In genomic region chr19:49712397-49712859, GRCh38 we compare ENCODE assay signal across 9 cellular contexts. TPM values are rescaled to one million over a fixed set of nuclear protein-coding genes. Genes with fewer than 3 reads are reported as not detected.
DNase-seq lines count a peak whose midpoint lies in the region; TF ChIP-seq lines count a peak whose summit lies in the region.
"Had no signal": no experiment of that assay in that cellular context is flagged by ENCODE, and none has a peak within 500 bp of the region (broad histone marks: within the 10 kb centered on the region; RNA-seq: fewer than 3 reads in every experiment).

No MANE protein-coding gene starts in this region.

- H3K4me3 ChIP-seq in HAP-1 (peak overlapping the region; percentile 19), stomach (no peak overlapping the region)

- H3K9me3 ChIP-seq in HAP-1, result no peaks in the 10 kb centered on the region
- no peaks in the 10 kb centered on the region for H3K9me3 ChIP-seq in stomach

- TF ChIP-seq POLR2A in stomach (IDR thresholded peaks at IDR 0.05), result no peak

- H3K4me1 ChIP-seq in HAP-1 (peaks cover 4% of the 10 kb centered on the region), stomach (peaks cover 0 to 3% (median 0%) of the 10 kb centered on the region in 4 donors)

- in situ Hi-C loops in HAP-1 (cut with MboI; ENCODE audit: low sequenced_read_pairs), result no loop called here

- no peak overlapping the region for H3K27ac ChIP-seq in stomach

- no peak for TF ChIP-seq CTCF in stomach (IDR thresholded peaks at IDR 0.05)

- TF ChIP-seq EP300 in stomach (IDR thresholded peaks at IDR 0.05), result no peak

- intact Hi-C loops in stomach (cut with DNase I; ENCODE audit: low total_unique reads), result no loop called here

- 51 to 61% (median 58%) methylated on average over 20 of the region's 20 CpGs for WGBS in stomach, 5 donors

- H3K36me3 ChIP-seq in HAP-1 (replicated peaks) (no peaks in the 10 kb centered on the region), stomach (no peaks in the 10 kb centered on the region)

- H3K27me3 ChIP-seq in HAP-1 (ENCODE audit: low read depth), result no peaks in the 10 kb centered on the region
- no peaks in the 10 kb centered on the region for H3K27me3 ChIP-seq in stomach

- DNase-seq in AG08395 (ENCODE audit: low spot score) (peak; percentile 86), HAP-1 (ENCODE audit: low spot score in 2 of 2) (peak; percentile 80 to 99), SK-N-DZ (ENCODE audit: low spot score) (peak; percentile 32), hepatic stellate cell (ENCODE audit: low spot score) (peak; percentile 43), NCI-H1105 (lab: John Stamatoyannopoulos, UW) (no peak), stomach (no peak)
- no peak for DNase-seq in activated naive CD4-positive, alpha-beta T cell (lab: John Stamatoyannopoulos, UW)
- no peak for DNase-seq in activated CD4-positive, alpha-beta T cell treated with anti-CD3 and anti-CD28 coated beads, Interleukin-2, amount 50 U/mL, for 4 hours
- DNase-seq: activated CD4-positive, CD25-positive, alpha-beta regulatory T cell treated with anti-CD3 and anti-CD28 coated beads, Interleukin-2, amount 50 U/mL, for 72 hours had no signal

RNA-seq across cellular contexts. Expression of gene CPT1C, which starts 21.5 kb away (rescaled TPM):
- polyA plus RNA-seq in SK-N-DZ (2014; cell fraction: cytosol; rRNA removed), result 28.3 and 32.8 TPM in 2 replicates
- polyA plus RNA-seq in SK-N-DZ (2014; cell fraction: nucleus; rRNA removed), result 148 and 189 TPM in 2 replicates
- total RNA-seq in stomach, result 10 to 100 TPM in 1 of 5 donors, 1 to 10 TPM in 2, not detected in 2; 1.8 to 35.6 (median 3.0) TPM
- 10 to 100 TPM in 1 of 3 donors, 1 to 10 TPM in 2; 2.4 to 11.0 (median 3.1) TPM for polyA plus RNA-seq in stomach

RNA-seq across cellular contexts. Expression of gene ADM5, which starts 23.0 kb away (rescaled TPM):
- 5.0 and 5.4 TPM in 2 replicates for polyA plus RNA-seq in SK-N-DZ (2014; cell fraction: cytosol; rRNA removed)
- 48.1 and 54.9 TPM in 2 replicates for polyA plus RNA-seq in SK-N-DZ (2014; cell fraction: nucleus; rRNA removed)
- 1 to 10 TPM in 2 of 5 donors, not detected in 3; 1.1 to 1.7 TPM for total RNA-seq in stomach
- polyA plus RNA-seq in stomach, result 1 to 10 TPM in 1 of 3 donors, under 1 TPM in 2; 0.61 to 2.5 (median 1.00) TPM

RNA-seq across cellular contexts. Expression of gene PRMT1, which starts 35.4 kb away (rescaled TPM):
- polyA plus RNA-seq in SK-N-DZ (2014; cell fraction: cytosol; rRNA removed), result 454 and 480 TPM in 2 replicates
- 349 and 359 TPM in 2 replicates for polyA plus RNA-seq in SK-N-DZ (2014; cell fraction: nucleus; rRNA removed)
- total RNA-seq in stomach, result 100 to 1,000 TPM in 3 of 5 donors, 10 to 100 TPM in 2; 53.3 to 131 (median 104) TPM
- 100 to 1,000 TPM; 102 to 111 (median 111) TPM for polyA plus RNA-seq in stomach

RNA-seq across cellular contexts. Expression of gene BCL2L12, which starts 46.7 kb away (rescaled TPM):
- 3.4 and 4.0 TPM in 2 replicates for polyA plus RNA-seq in SK-N-DZ (2014; cell fraction: cytosol; rRNA removed)
- 3.1 and 6.2 TPM in 2 replicates for polyA plus RNA-seq in SK-N-DZ (2014; cell fraction: nucleus; rRNA removed)
- total RNA-seq in stomach, result 10 to 100 TPM in 1 of 5 donors, 1 to 10 TPM in 4; 2.3 to 10.7 (median 7.5) TPM
- polyA plus RNA-seq in stomach, result 10 to 100 TPM; 12.8 to 23.3 (median 22.4) TPM

RNA-seq across cellular contexts. Expression of gene IRF3, which starts 46.8 kb away (rescaled TPM):
- 25.6 and 32.7 TPM in 2 replicates for polyA plus RNA-seq in SK-N-DZ (2014; cell fraction: cytosol; rRNA removed)
- 30.2 and 41.0 TPM in 2 replicates for polyA plus RNA-seq in SK-N-DZ (2014; cell fraction: nucleus; rRNA removed)
- total RNA-seq in stomach, result 100 to 1,000 TPM in 4 of 5 donors, 10 to 100 TPM in 1; 28.3 to 380 (median 104) TPM
- polyA plus RNA-seq in stomach, result 100 to 1,000 TPM; 104 to 148 (median 114) TPM

Comparison
In these comparisons a context has a peak if more than half of its experiments do, and no peak if none do; other contexts are left out.
1. DNase-seq: peak in AG08395 (single experiment), HAP-1 (2 of 2), SK-N-DZ (single experiment) and hepatic stellate cell (single experiment); none in NCI-H1105 (single experiment), stomach (single experiment), activated naive CD4-positive, alpha-beta T cell (0 of 4) and activated CD4-positive, alpha-beta T cell treated with anti-CD3 and anti-CD28 coated beads, Interleukin-2, amount 50 U/mL, for 4 hours (0 of 2).